In the genomic region with DNA sequence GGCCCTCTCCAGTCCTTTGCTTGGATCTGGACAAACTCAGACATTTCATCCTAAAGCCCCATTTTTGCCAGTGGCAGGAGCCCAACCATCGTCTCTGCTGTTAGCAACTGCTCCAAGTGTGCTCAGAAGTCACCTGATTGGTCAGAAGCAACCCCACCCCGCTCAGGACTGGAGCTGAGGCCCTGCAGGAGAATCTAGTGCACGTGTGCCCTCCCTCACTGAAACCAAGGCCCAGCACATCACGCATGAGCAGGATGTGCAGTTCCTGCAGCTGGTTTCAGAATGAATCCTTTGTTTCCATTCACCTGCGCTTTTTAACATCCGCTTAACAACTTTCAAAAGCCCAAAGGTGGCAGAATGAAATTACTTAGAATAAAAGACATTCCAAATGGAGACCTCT, we compare ENCODE assay signal across 8 cellular contexts.
DNase-seq lines count a peak whose midpoint lies in the region; ATAC-seq and TF ChIP-seq lines count a peak whose summit lies in the region.

No MANE protein-coding gene starts in this region.

- no peak overlapping the region for H4K91ac ChIP-seq in mesenchymal stem cell (ENCODE audit: low read length)

- intact Hi-C loops in mucosa of descending colon (cut with DNase I, micrococcal nuclease) = no loop called here

- peak; percentile 12 to 32 for DNase-seq in activated CD4-positive, alpha-beta T cell treated with anti-CD3 and anti-CD28 coated beads for 4 hours
- DNase-seq in mucosa of descending colon (peak in 2 of 3 donors; percentile 16 to 58), Kasumi-1 (lab: John Stamatoyannopoulos, UW) (no peak), SJCRH30 (no peak), mesenchymal stem cell (no peak), kidney glomerular epithelial cell (lab: John Stamatoyannopoulos, UW) (no peak)

- TF ChIP-seq CTCF in mucosa of descending colon (IDR thresholded peaks at IDR 0.05) = no peak

- H3K9ac ChIP-seq in mesenchymal stem cell (ENCODE audit: low read length) = no peak overlapping the region

- H3K27me3 ChIP-seq in SJCRH30 (0 out of 2 replicates have a peak, but pooled peaks cover 5% of the 10 kb centered on the region), mesenchymal stem cell (ENCODE audit: control insufficient read depth in 1 of 2, insufficient read depth in 1 of 2, low read length in 2 of 2) (peaks cover 0 to 33% of the 10 kb centered on the region in 2 experiments)

- H2BK12ac ChIP-seq in mesenchymal stem cell (ENCODE audit: low read length in 2 of 2) = no peak overlapping the region

- no peak overlapping the region for H3K4ac ChIP-seq in mesenchymal stem cell (ENCODE audit: low read depth in 1 of 2, low read length in 2 of 2)

- H3K14ac ChIP-seq in mesenchymal stem cell (ENCODE audit: low read length in 2 of 2) = no peak overlapping the region

- ATAC-seq in GM19035 (IDR thresholded peaks at IDR 0.05; ENCODE audit: unreplicated experiment) (peak; percentile 91), HG02884 (IDR thresholded peaks at IDR 0.05; ENCODE audit: unreplicated experiment) (peak; percentile 97), mucosa of descending colon (peak; percentile 59)

- H3K23ac ChIP-seq in mesenchymal stem cell (ENCODE audit: low read length in 2 of 2) = no peak overlapping the region

- no peaks in the 10 kb centered on the region for H3K9me3 ChIP-seq in mucosa of descending colon
- H3K9me3 ChIP-seq in SJCRH30 (replicated peaks) = no peaks in the 10 kb centered on the region
- H3K9me3 ChIP-seq in mesenchymal stem cell (ENCODE audit: control insufficient read depth, low read length) = peaks cover 6% of the 10 kb centered on the region

- no peak overlapping the region for H4K8ac ChIP-seq in mesenchymal stem cell (ENCODE audit: low read length)

- no peak overlapping the region for H2BK120ac ChIP-seq in mesenchymal stem cell (ENCODE audit: low read depth, low read length)

- no peak overlapping the region for H2BK15ac ChIP-seq in mesenchymal stem cell (ENCODE audit: low read depth, poor library complexity, severe bottlenecking)

- H3K4me2 ChIP-seq in mesenchymal stem cell (ENCODE audit: low read length, poor library complexity, severe bottlenecking) = no peak overlapping the region

- H3K18ac ChIP-seq in mesenchymal stem cell (ENCODE audit: low read depth in 1 of 2, low read length in 2 of 2) = no peak overlapping the region

- H3K36me3 ChIP-seq in mucosa of descending colon (ENCODE audit: low read depth) (no peaks in the 10 kb centered on the region), SJCRH30 (no peaks in the 10 kb centered on the region), mesenchymal stem cell (ENCODE audit: control insufficient read depth in 1 of 2, insufficient read depth in 2 of 2, low read depth in 1 of 2, low read length in 2 of 2) (peaks cover 0 to 4% of the 10 kb centered on the region in 2 experiments)

- 63% methylated on average over 6 of the region's 6 CpGs for WGBS in mesenchymal stem cell

- H3K27ac ChIP-seq in SJCRH30 (no peak overlapping the region), mesenchymal stem cell (ENCODE audit: low read length, poor library complexity, severe bottlenecking) (no peak overlapping the region)

- H3K4me3 ChIP-seq in mucosa of descending colon = no peak overlapping the region
- no peak overlapping the region for H3K4me3 ChIP-seq in SJCRH30
- H3K4me3 ChIP-seq in mesenchymal stem cell (ENCODE audit: insufficient read depth in 1 of 2, low read depth in 1 of 2, low read length in 2 of 2) = no peak overlapping the region

- no peak overlapping the region for H2BK5ac ChIP-seq in mesenchymal stem cell (ENCODE audit: low read depth, low read length, poor library complexity, severe bottlenecking)

- H2AK5ac ChIP-seq in mesenchymal stem cell (ENCODE audit: low read length, severe bottlenecking) = no peak overlapping the region

- H3K4me1 ChIP-seq in mucosa of descending colon (ENCODE audit: low read depth) (no peaks in the 10 kb centered on the region), SJCRH30 (no peaks in the 10 kb centered on the region), mesenchymal stem cell (ENCODE audit: control insufficient read depth, insufficient read depth, low read depth, low read length) (no peaks in the 10 kb centered on the region)

- no peaks in the 10 kb centered on the region for H3K79me1 ChIP-seq in mesenchymal stem cell (replicated peaks; ENCODE audit: low read length, poor library complexity, severe bottlenecking)

- H2AFZ ChIP-seq in mesenchymal stem cell (ENCODE audit: low read depth, low read length) = no peak overlapping the region

Comparison
In these comparisons a context has a peak if more than half of its experiments do, and no peak if none do; other contexts are left out.
1. DNase-seq: peak in activated CD4-positive, alpha-beta T cell treated with anti-CD3 and anti-CD28 coated beads for 4 hours (2 of 2) and mucosa of descending colon (2 of 3); none in Kasumi-1 (0 of 2), SJCRH30 (0 of 2), mesenchymal stem cell (single experiment) and kidney glomerular epithelial cell (single experiment).
2. Peak in every context shown above with its lines, with median percentiles within 50 percentile points of each other: ATAC-seq.